ENCODE assay signal across 18 cellular contexts in genomic region chr1:24896596-24897262, GRCh38. TPM values are rescaled to one million over a fixed set of nuclear protein-coding genes. Genes with fewer than 3 reads are reported as not detected.
A peak's percentile ranks its signal among the peaks of the same experiment; 100 is the strongest.
DNase-seq lines count a peak whose midpoint lies in the region; ATAC-seq and TF ChIP-seq lines count a peak whose summit lies in the region.
"Had no signal": no experiment of that assay in that cellular context is flagged by ENCODE, and none has a peak within 500 bp of the region (broad histone marks: within the 10 kb centered on the region; RNA-seq: fewer than 3 reads in every experiment).

No MANE protein-coding gene starts in this region.

- intact Hi-C loops in sciatic nerve (cut with DNase I): no loop called here

- TF ChIP-seq CTCF in epithelial cell of esophagus (IDR thresholded peaks at IDR 0.05; ENCODE audit: insufficient read depth, low read depth, low read length, missing control alignments): no peak

- no peak overlapping the region for H3K27ac Mint-ChIP-seq in activated CD4-positive, alpha-beta memory T cell treated with anti-CD3 and anti-CD28 coated beads, Interleukin-2, amount 10 ng/mL, durations not matched to agents 7 days and 5 days

- CTCF ChIA-PET in activated CD4-positive, alpha-beta memory T cell treated with anti-CD3 and anti-CD28 coated beads, Interleukin-2, amount 10 ng/mL, durations not matched to agents 7 days and 5 days (lab: Charles Lee): interaction anchor here (0.7 to 5.8 kb wide), 4 partner anchors 36 to 128 kb away, joined by 3 to 36 read pairs (median 4); no protein-coding TSS in a partner anchor

- H3K36me3 Mint-ChIP-seq in activated CD4-positive, alpha-beta memory T cell treated with anti-CD3 and anti-CD28 coated beads, Interleukin-2, amount 10 ng/mL, durations not matched to agents 7 days and 5 days (ENCODE audit: low read depth): peaks cover 33% of the 10 kb centered on the region

- no peaks in the 10 kb centered on the region for H3K27me3 Mint-ChIP-seq in activated CD4-positive, alpha-beta memory T cell treated with anti-CD3 and anti-CD28 coated beads, Interleukin-2, amount 10 ng/mL, durations not matched to agents 7 days and 5 days

- ATAC-seq in sciatic nerve: no peak
- ATAC-seq in HG02852 (IDR thresholded peaks at IDR 0.05; ENCODE audit: unreplicated experiment): no peak
- ATAC-seq in GM18517 (IDR thresholded peaks at IDR 0.05; ENCODE audit: unreplicated experiment): no peak

- peak; percentile 5 for DNase-seq in activated CD4-positive, alpha-beta T cell treated with anti-CD3 and anti-CD28 coated beads for 1 hour
- DNase-seq in activated CD4-positive, alpha-beta T cell treated with anti-CD3 and anti-CD28 coated beads, Interleukin-2, amount 50 U/mL, for 1 hour: no peak
- DNase-seq in activated CD4-positive, alpha-beta memory T cell treated with anti-CD3 and anti-CD28 coated beads, Interleukin-2, amount 10 ng/mL, durations not matched to agents 7 days and 5 days: peak; percentile 17
- peak; percentile 39 for DNase-seq in epithelial cell of esophagus (ENCODE audit: low read depth)
- DNase-seq in sciatic nerve (ENCODE audit: low spot score): peak; percentile 45
- no peak for DNase-seq in foreskin melanocyte
- DNase-seq: anterior cingulate cortex, cortex of kidney, DMS 273 treated with DMSO at 0.1 percent for 48 hours, HCEC 1CT, NCI-H146, NCI-H2227 treated with DMSO at 0.1 percent for 48 hours, retina, thyroid gland had no signal

- H3K4me1 Mint-ChIP-seq in activated CD4-positive, alpha-beta memory T cell treated with anti-CD3 and anti-CD28 coated beads, Interleukin-2, amount 10 ng/mL, durations not matched to agents 7 days and 5 days: peaks cover 13% of the 10 kb centered on the region

- no peak overlapping the region for H3K4me3 ChIP-seq in epithelial cell of esophagus (ENCODE audit: low read length)
- H3K4me3 ChIP-seq: thyroid gland had no signal

- POLR2A ChIA-PET in activated CD4-positive, alpha-beta memory T cell treated with anti-CD3 and anti-CD28 coated beads, Interleukin-2, amount 10 ng/mL, durations not matched to agents 7 days and 5 days (lab: Charles Lee): interaction anchor here (1.0 to 1.2 kb wide), 2 partner anchors 34 to 199 kb away, joined by 3 to 4 read pairs; partner anchors contain the start of gene RUNX3

- H3K4me3 Mint-ChIP-seq in activated CD4-positive, alpha-beta memory T cell treated with anti-CD3 and anti-CD28 coated beads, Interleukin-2, amount 10 ng/mL, durations not matched to agents 7 days and 5 days: no peak overlapping the region

- H3K9me3 Mint-ChIP-seq in activated CD4-positive, alpha-beta memory T cell treated with anti-CD3 and anti-CD28 coated beads, Interleukin-2, amount 10 ng/mL, durations not matched to agents 7 days and 5 days: peaks cover 14% of the 10 kb centered on the region

RNA-seq across cellular contexts. Expression of gene RUNX3, which starts 33.3 kb away (rescaled TPM):
- 100 to 1,000 TPM; 177 to 183 TPM for total RNA-seq in activated CD4-positive, alpha-beta memory T cell treated with anti-CD3 and anti-CD28 coated beads, Interleukin-2, amount 10 ng/mL, durations not matched to agents 7 days and 5 days
- 2.0 TPM for total RNA-seq in sciatic nerve
- total RNA-seq: epithelial cell of proximal tubule, lung microvascular endothelial cell had no signal

Comparison
In these comparisons a context has a peak if more than half of its experiments do, and no peak if none do; other contexts are left out.
1. DNase-seq: peak in activated CD4-positive, alpha-beta T cell treated with anti-CD3 and anti-CD28 coated beads for 1 hour (single experiment), activated CD4-positive, alpha-beta memory T cell treated with anti-CD3 and anti-CD28 coated beads, Interleukin-2, amount 10 ng/mL, durations not matched to agents 7 days and 5 days (single experiment), epithelial cell of esophagus (single experiment) and sciatic nerve (single experiment); none in activated CD4-positive, alpha-beta T cell treated with anti-CD3 and anti-CD28 coated beads, Interleukin-2, amount 50 U/mL, for 1 hour (single experiment) and foreskin melanocyte (single experiment).
2. RNA of gene RUNX3, which starts 33.3 kb away (total RNA-seq): 177 to 183 TPM in activated CD4-positive, alpha-beta memory T cell treated with anti-CD3 and anti-CD28 coated beads, Interleukin-2, amount 10 ng/mL, durations not matched to agents 7 days and 5 days; 2.0 TPM in sciatic nerve (single experiment); every median in the first group is over 10 times any median in the second.